Comparison of ENCODE assay signal across 8 cellular contexts in the genomic region with DNA sequence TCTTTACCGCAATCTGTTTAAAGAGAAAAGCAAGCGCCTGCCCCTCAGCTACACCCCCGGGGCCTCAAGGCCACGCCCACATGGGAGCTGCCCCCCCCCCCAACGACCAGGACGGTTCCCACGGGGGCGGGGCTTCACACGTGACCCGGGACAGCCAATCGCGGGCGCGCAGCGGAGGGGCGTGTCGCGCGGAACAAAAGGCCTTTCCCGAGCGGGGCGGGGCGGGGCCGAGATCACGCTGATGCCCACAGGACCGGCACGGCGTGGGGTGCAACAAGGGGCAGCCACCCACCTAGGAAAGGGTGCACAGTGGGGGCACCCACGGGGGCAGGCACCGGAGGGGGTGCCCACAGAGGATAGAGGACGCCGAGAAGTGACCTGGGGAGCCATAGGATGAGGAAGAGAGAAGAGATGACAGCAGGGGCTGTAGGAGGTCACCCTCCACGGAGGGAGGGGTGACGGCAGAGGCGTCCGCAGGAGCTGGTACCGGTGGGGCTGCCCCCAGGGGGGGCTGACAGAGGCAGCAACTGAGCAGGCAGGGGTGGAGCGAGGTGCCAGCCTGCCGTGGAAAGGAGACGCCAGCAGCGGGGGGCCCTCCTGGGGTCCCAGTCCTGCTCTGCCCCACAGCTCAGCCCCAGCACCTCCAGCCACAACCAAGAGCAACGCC. TPM values are rescaled to one million over a fixed set of nuclear protein-coding genes. Genes with fewer than 3 reads are reported as not detected.
DNase-seq lines count a peak whose midpoint lies in the region; ATAC-seq and TF ChIP-seq lines count a peak whose summit lies in the region.

No MANE protein-coding gene starts in this region.

- intact Hi-C loops in vagina (cut with DNase I), result no loop called here

- peaks cover 45% of the 10 kb centered on the region for H3K4me1 ChIP-seq in vagina

- POLR2A ChIA-PET in GM10248 (lab: Yijun Ruan, JAX), result interaction anchor here (0.5 to 0.7 kb wide), 3 partner anchors 8 to 82 kb away, joined by 3 to 7 read pairs (median 4); no protein-coding TSS in a partner anchor

- peak overlapping the region; percentile 44 to 45 for H3K4me3 ChIP-seq in vagina

- H3K27me3 ChIP-seq in vagina, result no peaks in the 10 kb centered on the region

- peak; percentile 75 for ATAC-seq in HG02852 (IDR thresholded peaks at IDR 0.05; ENCODE audit: unreplicated experiment)

- peak overlapping the region; percentile 34 for H3K27ac ChIP-seq in vagina

- H3K36me3 ChIP-seq in vagina, result peaks cover 0 to 29% of the 10 kb centered on the region in 2 donors

- no peak for TF ChIP-seq CTCF in GM10248 (IDR thresholded peaks at IDR 0.05; ENCODE audit: control extremely low read depth, extremely low read depth, low read depth, missing control alignments)
- TF ChIP-seq CTCF in vagina (IDR thresholded peaks at IDR 0.05), result peak in 1 of 3 experiments; percentile 17

- no peaks in the 10 kb centered on the region for H3K9me3 ChIP-seq in vagina

- TF ChIP-seq POLR2A in vagina (IDR thresholded peaks at IDR 0.05), result no peak

- CTCF ChIA-PET in GM10248 (lab: Yijun Ruan, JAX), result interaction anchor here (1.3 to 1.8 kb wide), 2 partner anchors 46 to 315 kb away, joined by 3 to 4 read pairs; no protein-coding TSS in a partner anchor

- DNase-seq in GM10248 (ENCODE audit: extremely low spot score), result peak; percentile 96
- peak; percentile 45 for DNase-seq in NCI-H1694 treated with DMSO at 0.1 percent for 48 hours (lab: John Stamatoyannopoulos, UW)
- DNase-seq in T1000 (lab: John Stamatoyannopoulos, UW), result peak; percentile 93
- peak; percentile 96 for DNase-seq in astrocyte of the hippocampus (ENCODE audit: low read depth, low spot score)
- DNase-seq in hippocampal formation (lab: John Stamatoyannopoulos, UW), result peak; percentile 71 to 95
- DNase-seq in retina, result peak; percentile 96
- DNase-seq in vagina (ENCODE audit: extremely low spot score in 2 of 2), result peak in 1 of 2 donors; percentile 93

RNA-seq across cellular contexts. Expression of a gene that starts 6.2 kb away (rescaled TPM):
- total RNA-seq in vagina, result 32.9 TPM

RNA-seq across cellular contexts. Expression of a gene that starts 12.2 kb away (rescaled TPM):
- 3.7 TPM for total RNA-seq in vagina

RNA-seq across cellular contexts. Expression of a gene that starts 22.6 kb away (rescaled TPM):
- total RNA-seq in vagina, result not detected

RNA-seq across cellular contexts. Expression of a gene that starts 36.1 kb away (rescaled TPM):
- total RNA-seq in vagina, result not detected

RNA-seq across cellular contexts. Expression of a gene that starts 56.6 kb away (rescaled TPM):
- total RNA-seq in vagina, result 63.3 TPM
